1 cellular context compared by ENCODE assay signal in genomic region chr5:151617841-151618710, GRCh38.
TF ChIP-seq lines count a peak whose summit lies in the region.

No MANE protein-coding gene starts in this region.

TF ChIP-seq in GM23338, 12 proteins besides CTCF, POLR2A, EP300 and RAD21 (continued from another document):
- TF ChIP-seq, protein P1, sequence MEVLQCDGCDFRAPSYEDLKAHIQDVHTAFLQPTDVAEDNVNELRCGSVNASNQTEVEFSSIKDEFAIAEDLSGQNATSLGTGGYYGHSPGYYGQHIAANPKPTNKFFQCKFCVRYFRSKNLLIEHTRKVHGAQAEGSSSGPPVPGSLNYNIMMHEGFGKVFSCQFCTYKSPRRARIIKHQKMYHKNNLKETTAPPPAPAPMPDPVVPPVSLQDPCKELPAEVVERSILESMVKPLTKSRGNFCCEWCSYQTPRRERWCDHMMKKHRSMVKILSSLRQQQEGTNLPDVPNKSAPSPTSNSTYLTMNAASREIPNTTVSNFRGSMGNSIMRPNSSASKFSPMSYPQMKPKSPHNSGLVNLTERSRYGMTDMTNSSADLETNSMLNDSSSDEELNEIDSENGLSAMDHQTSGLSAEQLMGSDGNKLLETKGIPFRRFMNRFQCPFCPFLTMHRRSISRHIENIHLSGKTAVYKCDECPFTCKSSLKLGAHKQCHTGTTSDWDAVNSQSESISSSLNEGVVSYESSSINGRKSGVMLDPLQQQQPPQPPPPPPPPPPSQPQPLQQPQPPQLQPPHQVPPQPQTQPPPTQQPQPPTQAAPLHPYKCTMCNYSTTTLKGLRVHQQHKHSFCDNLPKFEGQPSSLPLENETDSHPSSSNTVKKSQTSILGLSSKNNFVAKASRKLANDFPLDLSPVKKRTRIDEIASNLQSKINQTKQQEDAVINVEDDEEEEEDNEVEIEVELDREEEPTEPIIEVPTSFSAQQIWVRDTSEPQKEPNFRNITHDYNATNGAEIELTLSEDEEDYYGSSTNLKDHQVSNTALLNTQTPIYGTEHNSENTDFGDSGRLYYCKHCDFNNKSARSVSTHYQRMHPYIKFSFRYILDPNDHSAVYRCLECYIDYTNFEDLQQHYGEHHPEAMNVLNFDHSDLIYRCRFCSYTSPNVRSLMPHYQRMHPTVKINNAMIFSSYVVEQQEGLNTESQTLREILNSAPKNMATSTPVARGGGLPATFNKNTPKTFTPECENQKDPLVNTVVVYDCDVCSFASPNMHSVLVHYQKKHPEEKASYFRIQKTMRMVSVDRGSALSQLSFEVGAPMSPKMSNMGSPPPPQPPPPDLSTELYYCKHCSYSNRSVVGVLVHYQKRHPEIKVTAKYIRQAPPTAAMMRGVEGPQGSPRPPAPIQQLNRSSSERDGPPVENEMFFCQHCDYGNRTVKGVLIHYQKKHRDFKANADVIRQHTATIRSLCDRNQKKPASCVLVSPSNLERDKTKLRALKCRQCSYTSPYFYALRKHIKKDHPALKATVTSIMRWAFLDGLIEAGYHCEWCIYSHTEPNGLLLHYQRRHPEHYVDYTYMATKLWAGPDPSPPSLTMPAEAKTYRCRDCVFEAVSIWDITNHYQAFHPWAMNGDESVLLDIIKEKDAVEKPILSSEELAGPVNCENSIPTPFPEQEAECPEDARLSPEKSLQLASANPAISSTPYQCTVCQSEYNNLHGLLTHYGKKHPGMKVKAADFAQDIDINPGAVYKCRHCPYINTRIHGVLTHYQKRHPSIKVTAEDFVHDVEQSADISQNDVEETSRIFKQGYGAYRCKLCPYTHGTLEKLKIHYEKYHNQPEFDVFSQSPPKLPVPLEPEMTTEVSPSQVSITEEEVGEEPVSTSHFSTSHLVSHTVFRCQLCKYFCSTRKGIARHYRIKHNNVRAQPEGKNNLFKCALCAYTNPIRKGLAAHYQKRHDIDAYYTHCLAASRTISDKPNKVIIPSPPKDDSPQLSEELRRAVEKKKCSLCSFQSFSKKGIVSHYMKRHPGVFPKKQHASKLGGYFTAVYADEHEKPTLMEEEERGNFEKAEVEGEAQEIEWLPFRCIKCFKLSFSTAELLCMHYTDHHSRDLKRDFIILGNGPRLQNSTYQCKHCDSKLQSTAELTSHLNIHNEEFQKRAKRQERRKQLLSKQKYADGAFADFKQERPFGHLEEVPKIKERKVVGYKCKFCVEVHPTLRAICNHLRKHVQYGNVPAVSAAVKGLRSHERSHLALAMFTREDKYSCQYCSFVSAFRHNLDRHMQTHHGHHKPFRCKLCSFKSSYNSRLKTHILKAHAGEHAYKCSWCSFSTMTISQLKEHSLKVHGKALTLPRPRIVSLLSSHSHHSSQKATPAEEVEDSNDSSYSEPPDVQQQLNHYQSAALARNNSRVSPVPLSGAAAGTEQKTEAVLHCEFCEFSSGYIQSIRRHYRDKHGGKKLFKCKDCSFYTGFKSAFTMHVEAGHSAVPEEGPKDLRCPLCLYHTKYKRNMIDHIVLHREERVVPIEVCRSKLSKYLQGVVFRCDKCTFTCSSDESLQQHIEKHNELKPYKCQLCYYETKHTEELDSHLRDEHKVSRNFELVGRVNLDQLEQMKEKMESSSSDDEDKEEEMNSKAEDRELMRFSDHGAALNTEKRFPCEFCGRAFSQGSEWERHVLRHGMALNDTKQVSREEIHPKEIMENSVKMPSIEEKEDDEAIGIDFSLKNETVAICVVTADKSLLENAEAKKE (CRISPR knock-in tag; IDR thresholded peaks at IDR 0.05) = no peak
- TF ChIP-seq EZH2phosphoT487 (IDR thresholded peaks at IDR 0.05; ENCODE audit: unreplicated experiment) (no peak), CREB1 (CRISPR knock-in tag; IDR thresholded peaks at IDR 0.05; ENCODE audit: low read depth) (no peak), ZNF114 (CRISPR knock-in tag; IDR thresholded peaks at IDR 0.05) (no peak)
TF ChIP-seq in GM23338: peak in this region for 0.
